Comparison of ENCODE assay signal across 1 cellular context in genomic region chr1:12657876-12658512, GRCh38.
A peak's percentile ranks its signal among the peaks of the same experiment; 100 is the strongest.
TF ChIP-seq lines count a peak whose summit lies in the region.
"Not testable (repeated sequence)": the region's sequence is repeated elsewhere in the genome, so short reads cannot be mapped to it uniquely, and the experiment has no call there.

No MANE protein-coding gene starts in this region.

TF ChIP-seq in K562, 482 proteins besides CTCF, POLR2A, EP300 and RAD21 (continued from another document and continues in another):
- TF ChIP-seq ZNF407 (IDR thresholded peaks at IDR 0.05; ENCODE audit: low read depth): peak; percentile 71
- TF ChIP-seq ARNT (IDR thresholded peaks at IDR 0.05): peak; percentile 92 to 93
- 0 out of 2 replicates have a peak, but pooled peaks have one; percentile 47 for TF ChIP-seq PTRF (tag; IDR thresholded peaks at IDR 0.05)
- TF ChIP-seq NFIC (IDR thresholded peaks at IDR 0.05): peak; percentile 33
- TF ChIP-seq ZNF280A (IDR thresholded peaks at IDR 0.05; ENCODE audit: low read depth, partially characterized antibody): peak; percentile 67
- peak in 1 of 2 experiments; percentile 49; a peak in 3 of 4 replicates for TF ChIP-seq TRIM24 (IDR thresholded peaks at IDR 0.05)
- TF ChIP-seq EHMT2 (IDR thresholded peaks at IDR 0.05): peak; percentile 93
- peak in 1 of 2 experiments; percentile 7 for TF ChIP-seq NCOA2 (IDR thresholded peaks at IDR 0.05; ENCODE audit: partially characterized antibody in 2 of 2)
- peak; percentile 86 for TF ChIP-seq NBN (IDR thresholded peaks at IDR 0.05; ENCODE audit: low read depth)
- peak; percentile 96 for TF ChIP-seq HLTF (IDR thresholded peaks at IDR 0.05)
- peak; percentile 31; the same call in 1 of the 2 replicates for TF ChIP-seq ZNF316 (IDR thresholded peaks at IDR 0.05)
- TF ChIP-seq MYNN (IDR thresholded peaks at IDR 0.05): 0 out of 2 replicates have a peak, but pooled peaks have one; percentile 38
- TF ChIP-seq MYNN (CRISPR knock-in tag; IDR thresholded peaks at IDR 0.05): not testable (repeated sequence)
- TF ChIP-seq, protein P1, sequence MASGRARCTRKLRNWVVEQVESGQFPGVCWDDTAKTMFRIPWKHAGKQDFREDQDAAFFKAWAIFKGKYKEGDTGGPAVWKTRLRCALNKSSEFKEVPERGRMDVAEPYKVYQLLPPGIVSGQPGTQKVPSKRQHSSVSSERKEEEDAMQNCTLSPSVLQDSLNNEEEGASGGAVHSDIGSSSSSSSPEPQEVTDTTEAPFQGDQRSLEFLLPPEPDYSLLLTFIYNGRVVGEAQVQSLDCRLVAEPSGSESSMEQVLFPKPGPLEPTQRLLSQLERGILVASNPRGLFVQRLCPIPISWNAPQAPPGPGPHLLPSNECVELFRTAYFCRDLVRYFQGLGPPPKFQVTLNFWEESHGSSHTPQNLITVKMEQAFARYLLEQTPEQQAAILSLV (tag; IDR thresholded peaks at IDR 0.05): peak; percentile 57
- TF ChIP-seq NCOA4 (IDR thresholded peaks at IDR 0.05; ENCODE audit: partially characterized antibody): peak; percentile 91
- peak; percentile 98 for TF ChIP-seq THRAP3 (IDR thresholded peaks at IDR 0.05; ENCODE audit: borderline replicate concordance)
- peak; percentile 33 to 78; a peak in 3 of 4 replicates for TF ChIP-seq HDAC1 (IDR thresholded peaks at IDR 0.05)
- TF ChIP-seq DNMT1 (IDR thresholded peaks at IDR 0.05): peak; percentile 92; the same call in 1 of the 2 replicates
- peak; percentile 86 for TF ChIP-seq HDGF (IDR thresholded peaks at IDR 0.05)
- TF ChIP-seq, protein P2, sequence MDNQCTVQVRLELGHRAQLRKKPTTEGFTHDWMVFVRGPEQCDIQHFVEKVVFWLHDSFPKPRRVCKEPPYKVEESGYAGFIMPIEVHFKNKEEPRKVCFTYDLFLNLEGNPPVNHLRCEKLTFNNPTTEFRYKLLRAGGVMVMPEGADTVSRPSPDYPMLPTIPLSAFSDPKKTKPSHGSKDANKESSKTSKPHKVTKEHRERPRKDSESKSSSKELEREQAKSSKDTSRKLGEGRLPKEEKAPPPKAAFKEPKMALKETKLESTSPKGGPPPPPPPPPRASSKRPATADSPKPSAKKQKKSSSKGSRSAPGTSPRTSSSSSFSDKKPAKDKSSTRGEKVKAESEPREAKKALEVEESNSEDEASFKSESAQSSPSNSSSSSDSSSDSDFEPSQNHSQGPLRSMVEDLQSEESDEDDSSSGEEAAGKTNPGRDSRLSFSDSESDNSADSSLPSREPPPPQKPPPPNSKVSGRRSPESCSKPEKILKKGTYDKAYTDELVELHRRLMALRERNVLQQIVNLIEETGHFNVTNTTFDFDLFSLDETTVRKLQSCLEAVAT (IDR thresholded peaks at IDR 0.05): peak; percentile 92 to 95
- TF ChIP-seq PHF20 (IDR thresholded peaks at IDR 0.05; ENCODE audit: partially characterized antibody): peak; percentile 57
- TF ChIP-seq ELF4 (CRISPR knock-in tag; IDR thresholded peaks at IDR 0.05): peak; percentile 83
- TF ChIP-seq MIER1 (IDR thresholded peaks at IDR 0.05; ENCODE audit: low read depth): peak; percentile 83
- TF ChIP-seq ARID1B (IDR thresholded peaks at IDR 0.05): peak; percentile 70
- peak; percentile 47; the same call in 1 of the 2 replicates for TF ChIP-seq EP400 (IDR thresholded peaks at IDR 0.05)
- TF ChIP-seq AFF1 (IDR thresholded peaks at IDR 0.05; ENCODE audit: low read depth in 1 of 2, partially characterized antibody in 2 of 2): peak; percentile 54 to 58
- peak; percentile 95 for TF ChIP-seq GATAD2A (IDR thresholded peaks at IDR 0.05)
- TF ChIP-seq PHB2 (IDR thresholded peaks at IDR 0.05; ENCODE audit: low read depth): peak; percentile 84
- 0 out of 4 replicates have a peak, but pooled peaks of 1 of the 2 experiments have one; percentile 0 for TF ChIP-seq NRF1 (conservative IDR thresholded peaks at IDR 0.05 in 1 of 2, IDR thresholded peaks at IDR 0.05 in 1 of 2)
- TF ChIP-seq ZMIZ1 (IDR thresholded peaks at IDR 0.05; ENCODE audit: low read depth in 2 of 2, low read length in 2 of 2): 0 out of 4 replicates have a peak, but pooled peaks of 1 of the 2 experiments have one; percentile 3
- TF ChIP-seq KAT8 (IDR thresholded peaks at IDR 0.05; ENCODE audit: low read depth): peak; percentile 70; the same call in 1 of the 2 replicates
- TF ChIP-seq, protein P3, sequence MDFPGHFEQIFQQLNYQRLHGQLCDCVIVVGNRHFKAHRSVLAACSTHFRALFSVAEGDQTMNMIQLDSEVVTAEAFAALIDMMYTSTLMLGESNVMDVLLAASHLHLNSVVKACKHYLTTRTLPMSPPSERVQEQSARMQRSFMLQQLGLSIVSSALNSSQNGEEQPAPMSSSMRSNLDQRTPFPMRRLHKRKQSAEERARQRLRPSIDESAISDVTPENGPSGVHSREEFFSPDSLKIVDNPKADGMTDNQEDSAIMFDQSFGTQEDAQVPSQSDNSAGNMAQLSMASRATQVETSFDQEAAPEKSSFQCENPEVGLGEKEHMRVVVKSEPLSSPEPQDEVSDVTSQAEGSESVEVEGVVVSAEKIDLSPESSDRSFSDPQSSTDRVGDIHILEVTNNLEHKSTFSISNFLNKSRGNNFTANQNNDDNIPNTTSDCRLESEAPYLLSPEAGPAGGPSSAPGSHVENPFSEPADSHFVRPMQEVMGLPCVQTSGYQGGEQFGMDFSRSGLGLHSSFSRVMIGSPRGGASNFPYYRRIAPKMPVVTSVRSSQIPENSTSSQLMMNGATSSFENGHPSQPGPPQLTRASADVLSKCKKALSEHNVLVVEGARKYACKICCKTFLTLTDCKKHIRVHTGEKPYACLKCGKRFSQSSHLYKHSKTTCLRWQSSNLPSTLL (IDR thresholded peaks at IDR 0.05): peak; percentile 83
- TF ChIP-seq RBM39 (optimal IDR thresholded peaks at IDR 0.05; ENCODE audit: low read depth, low read length): peak; percentile 93
- TF ChIP-seq ZEB2 (IDR thresholded peaks at IDR 0.05): peak; percentile 25; the same call in 1 of the 2 replicates
- peak; percentile 96; the same call in 1 of the 2 replicates for TF ChIP-seq YBX1 (IDR thresholded peaks at IDR 0.05)
- peak; percentile 69; the same call in 1 of the 2 replicates for TF ChIP-seq CC2D1A (IDR thresholded peaks at IDR 0.05)
- TF ChIP-seq CBFA2T3 (IDR thresholded peaks at IDR 0.05): peak; percentile 41; the same call in 1 of the 2 replicates
- peak; percentile 95 for TF ChIP-seq MTA1 (IDR thresholded peaks at IDR 0.05; ENCODE audit: borderline replicate concordance)
